ENCODE assay signal across 8 cellular contexts in genomic region chr19:55640043-55640576, GRCh38. TPM values are rescaled to one million over a fixed set of nuclear protein-coding genes. Genes with fewer than 3 reads are reported as not detected.
A peak's percentile ranks its signal among the peaks of the same experiment; 100 is the strongest.
DNase-seq lines count a peak whose midpoint lies in the region; ATAC-seq and TF ChIP-seq lines count a peak whose summit lies in the region.

No MANE protein-coding gene starts in this region.

- DNase-seq in NCI-H146 (lab: John Stamatoyannopoulos, UW) (peak; percentile 72), NCI-H146 treated with DMSO at 0.1 percent for 48 hours (lab: John Stamatoyannopoulos, UW; ENCODE audit: unreplicated experiment) (no peak), NCI-H510A treated with DMSO at 0.1 percent for 48 hours (lab: John Stamatoyannopoulos, UW) (peak; percentile 34), fibroblast of gingiva (ENCODE audit: low read depth) (peak; percentile 74), nephron progenitor cell (no peak), tibial nerve (ENCODE audit: low spot score in 2 of 2) (peak in 1 of 2 donors; percentile 35)
- peak; percentile 62 for DNase-seq in activated T-helper 1 cell treated with anti-CD3 and anti-CD28 coated beads, Interleukin-12 subunit alpha, Interleukin-12 subunit beta, Interleukin-2, Interleukin-4 antibody, amounts not matched to agents 30 ng/mL and 10 ng/mL and 1 ng/mL, durations not matched to agents 14 hours and 24 hours and 36 hours (ENCODE audit: low spot score)

- H3K27ac Mint-ChIP-seq in activated T-helper 1 cell treated with anti-CD3 and anti-CD28 coated beads, Interleukin-12 subunit alpha, Interleukin-12 subunit beta, Interleukin-2, Interleukin-4 antibody, amounts not matched to agents 30 ng/mL and 10 ng/mL and 1 ng/mL, durations not matched to agents 14 hours and 24 hours and 36 hours = peak overlapping the region; percentile 90
- H3K27ac Mint-ChIP-seq in nephron progenitor cell = peak overlapping the region; percentile 92

- no peak for TF ChIP-seq POLR2A in tibial nerve (IDR thresholded peaks at IDR 0.05)

- H3K4me1 Mint-ChIP-seq in activated T-helper 1 cell treated with anti-CD3 and anti-CD28 coated beads, Interleukin-12 subunit alpha, Interleukin-12 subunit beta, Interleukin-2, Interleukin-4 antibody, amounts not matched to agents 30 ng/mL and 10 ng/mL and 1 ng/mL, durations not matched to agents 14 hours and 24 hours and 36 hours (ENCODE audit: low read depth) = peaks cover 57% of the 10 kb centered on the region
- H3K4me1 Mint-ChIP-seq in nephron progenitor cell = peaks cover 75% of the 10 kb centered on the region

- H3K4me3 ChIP-seq in tibial nerve = peak overlapping the region; percentile 62 to 93 (median 90)

- H3K27me3 Mint-ChIP-seq in activated T-helper 1 cell treated with anti-CD3 and anti-CD28 coated beads, Interleukin-12 subunit alpha, Interleukin-12 subunit beta, Interleukin-2, Interleukin-4 antibody, amounts not matched to agents 30 ng/mL and 10 ng/mL and 1 ng/mL, durations not matched to agents 14 hours and 24 hours and 36 hours (ENCODE audit: insufficient read depth) = no peaks in the 10 kb centered on the region
- H3K27me3 Mint-ChIP-seq in nephron progenitor cell (ENCODE audit: low read depth, poor library complexity) = peaks cover 5% of the 10 kb centered on the region

- peaks cover 0 to 91% (median 57%) of the 10 kb centered on the region in 4 donors for H3K4me1 ChIP-seq in tibial nerve

- ATAC-seq in HG02610 (IDR thresholded peaks at IDR 0.05; ENCODE audit: unreplicated experiment) = no peak

- intact Hi-C loops in activated T-helper 1 cell treated with anti-CD3 and anti-CD28 coated beads, Interleukin-12 subunit alpha, Interleukin-12 subunit beta, Interleukin-2, Interleukin-4 antibody, amounts not matched to agents 30 ng/mL and 10 ng/mL and 1 ng/mL, durations not matched to agents 14 hours and 24 hours and 36 hours (cut with micrococcal nuclease) = loop anchor here (2.0 to 10.0 kb wide), 6 partner anchors 13 to 1175 kb away; partner anchors contain the start of genes KMT5C, LENG9, PPP6R1 and UBE2S

- H3K36me3 Mint-ChIP-seq in activated T-helper 1 cell treated with anti-CD3 and anti-CD28 coated beads, Interleukin-12 subunit alpha, Interleukin-12 subunit beta, Interleukin-2, Interleukin-4 antibody, amounts not matched to agents 30 ng/mL and 10 ng/mL and 1 ng/mL, durations not matched to agents 14 hours and 24 hours and 36 hours (ENCODE audit: low read depth) = peaks cover 39% of the 10 kb centered on the region
- peaks cover 13% of the 10 kb centered on the region for H3K36me3 Mint-ChIP-seq in nephron progenitor cell (ENCODE audit: low read depth)

- H3K36me3 ChIP-seq in tibial nerve = peaks cover 0 to 12% (median 0%) of the 10 kb centered on the region in 3 donors

- peak overlapping the region; percentile 95 to 98 (median 98) for H3K27ac ChIP-seq in tibial nerve

- WGBS in tibial nerve, 2 donors = 17 to 24% methylated on average over 5 to 19 of the region's 38 CpGs

- H3K27me3 ChIP-seq in tibial nerve = no peaks in the 10 kb centered on the region

- H3K4me3 Mint-ChIP-seq in activated T-helper 1 cell treated with anti-CD3 and anti-CD28 coated beads, Interleukin-12 subunit alpha, Interleukin-12 subunit beta, Interleukin-2, Interleukin-4 antibody, amounts not matched to agents 30 ng/mL and 10 ng/mL and 1 ng/mL, durations not matched to agents 14 hours and 24 hours and 36 hours = peak overlapping the region; percentile 83
- peak overlapping the region; percentile 87 for H3K4me3 Mint-ChIP-seq in nephron progenitor cell

- no peak for TF ChIP-seq EP300 in tibial nerve (IDR thresholded peaks at IDR 0.05)

- TF ChIP-seq CTCF in nephron progenitor cell (IDR thresholded peaks at IDR 0.05) (no peak), tibial nerve (IDR thresholded peaks at IDR 0.05) (peak; percentile 28 to 65 (median 49))

- H3K9me3 Mint-ChIP-seq in activated T-helper 1 cell treated with anti-CD3 and anti-CD28 coated beads, Interleukin-12 subunit alpha, Interleukin-12 subunit beta, Interleukin-2, Interleukin-4 antibody, amounts not matched to agents 30 ng/mL and 10 ng/mL and 1 ng/mL, durations not matched to agents 14 hours and 24 hours and 36 hours = no peaks in the 10 kb centered on the region
- H3K9me3 Mint-ChIP-seq in nephron progenitor cell = no peaks in the 10 kb centered on the region

- no peaks in the 10 kb centered on the region for H3K9me3 ChIP-seq in tibial nerve

RNA-seq across cellular contexts. Expression of gene ZNF580, which starts 0.7 kb away (rescaled TPM):
- 39.8 and 40.4 TPM in 2 replicates for total RNA-seq in activated T-helper 1 cell treated with anti-CD3 and anti-CD28 coated beads, Interleukin-12 subunit alpha, Interleukin-12 subunit beta, Interleukin-2, Interleukin-4 antibody, amounts not matched to agents 30 ng/mL and 10 ng/mL and 1 ng/mL, durations not matched to agents 14 hours and 24 hours and 36 hours
- 10 to 100 TPM; 24.1 to 67.5 (median 35.0) TPM for total RNA-seq in tibial nerve

RNA-seq across cellular contexts. Expression of gene ZNF581, which starts 3.3 kb away (rescaled TPM):
- total RNA-seq in activated T-helper 1 cell treated with anti-CD3 and anti-CD28 coated beads, Interleukin-12 subunit alpha, Interleukin-12 subunit beta, Interleukin-2, Interleukin-4 antibody, amounts not matched to agents 30 ng/mL and 10 ng/mL and 1 ng/mL, durations not matched to agents 14 hours and 24 hours and 36 hours = 35.6 and 36.4 TPM in 2 replicates
- total RNA-seq in tibial nerve = 10 to 100 TPM in 2 of 4 donors, 1 to 10 TPM in 2; 5.7 to 19.4 (median 8.8) TPM

RNA-seq across cellular contexts. Expression of gene CCDC106, which starts 7.9 kb away (rescaled TPM):
- 7.3 and 9.0 TPM in 2 replicates for total RNA-seq in activated T-helper 1 cell treated with anti-CD3 and anti-CD28 coated beads, Interleukin-12 subunit alpha, Interleukin-12 subunit beta, Interleukin-2, Interleukin-4 antibody, amounts not matched to agents 30 ng/mL and 10 ng/mL and 1 ng/mL, durations not matched to agents 14 hours and 24 hours and 36 hours
- 10 to 100 TPM; 14.5 to 39.6 (median 16.1) TPM for total RNA-seq in tibial nerve

RNA-seq across cellular contexts. Expression of gene U2AF2, which starts 14.7 kb away (rescaled TPM):
- 384 and 394 TPM in 2 replicates for total RNA-seq in activated T-helper 1 cell treated with anti-CD3 and anti-CD28 coated beads, Interleukin-12 subunit alpha, Interleukin-12 subunit beta, Interleukin-2, Interleukin-4 antibody, amounts not matched to agents 30 ng/mL and 10 ng/mL and 1 ng/mL, durations not matched to agents 14 hours and 24 hours and 36 hours
- 100 to 1,000 TPM; 115 to 242 (median 141) TPM for total RNA-seq in tibial nerve

RNA-seq across cellular contexts. Expression of gene ZNF784, which starts 15.7 kb away (rescaled TPM):
- total RNA-seq in activated T-helper 1 cell treated with anti-CD3 and anti-CD28 coated beads, Interleukin-12 subunit alpha, Interleukin-12 subunit beta, Interleukin-2, Interleukin-4 antibody, amounts not matched to agents 30 ng/mL and 10 ng/mL and 1 ng/mL, durations not matched to agents 14 hours and 24 hours and 36 hours = 3.0 and 4.9 TPM in 2 replicates
- total RNA-seq in tibial nerve = 1 to 10 TPM; 1.5 to 6.9 (median 1.9) TPM

Comparison
In these comparisons a context has a peak if more than half of its experiments do, and no peak if none do; other contexts are left out.
1. DNase-seq: peak in NCI-H146 (single experiment), NCI-H510A treated with DMSO at 0.1 percent for 48 hours (single experiment), activated T-helper 1 cell treated with anti-CD3 and anti-CD28 coated beads, Interleukin-12 subunit alpha, Interleukin-12 subunit beta, Interleukin-2, Interleukin-4 antibody, amounts not matched to agents 30 ng/mL and 10 ng/mL and 1 ng/mL, durations not matched to agents 14 hours and 24 hours and 36 hours (single experiment) and fibroblast of gingiva (single experiment); none in NCI-H146 treated with DMSO at 0.1 percent for 48 hours (single experiment) and nephron progenitor cell (single experiment).